ENCODE assay signal across 15 cellular contexts in genomic region chr5:37198842-37199241, GRCh38. TPM values are rescaled to one million over a fixed set of nuclear protein-coding genes. Genes with fewer than 3 reads are reported as not detected.
DNase-seq lines count a peak whose midpoint lies in the region; ATAC-seq and TF ChIP-seq lines count a peak whose summit lies in the region.
"Had no signal": no experiment of that assay in that cellular context is flagged by ENCODE, and none has a peak within 500 bp of the region (broad histone marks: within the 10 kb centered on the region; RNA-seq: fewer than 3 reads in every experiment).

No MANE protein-coding gene starts in this region.

- WGBS in spleen, 5 donors, result 92 to 98% (median 93%) methylated on average over 2 of the region's 2 CpGs

- H3K9me3 ChIP-seq in CD4-positive, CD25-positive, alpha-beta regulatory T cell (ENCODE audit: control insufficient read depth in 2 of 2, low read length in 2 of 2), result no peaks in the 10 kb centered on the region
- H3K9me3 ChIP-seq in spleen (no peaks in the 10 kb centered on the region), MG63 (no peaks in the 10 kb centered on the region; the same call in 1 of the 2 replicates)
- H3K9me3 ChIP-seq: BLaER1 had no signal

- no peak for ATAC-seq in CD4-positive, CD25-positive, alpha-beta regulatory T cell (ENCODE audit: low read depth in 2 of 2)

- no peaks in the 10 kb centered on the region for H3K36me3 ChIP-seq in CD4-positive, CD25-positive, alpha-beta regulatory T cell (ENCODE audit: control insufficient read depth, insufficient read depth, low read length)
- peaks cover 0 to 39% (median 11%) of the 10 kb centered on the region in 6 donors for H3K36me3 ChIP-seq in spleen
- peaks cover 25% of the 10 kb centered on the region for H3K36me3 ChIP-seq in MG63

- peak overlapping the region in 3 of 4 donors; percentile 4 to 60 (median 22) for H3K4me3 Mint-ChIP-seq in CD4-positive, CD25-positive, alpha-beta regulatory T cell
- H3K4me3 Mint-ChIP-seq: mesothelial cell of epicardium had no signal

- intact Hi-C loops in posterior vena cava (cut with DNase I), result no loop called here
- intact Hi-C loops in spleen (cut with DNase I; ENCODE audit: low total_unique reads), result no loop called here

- H3K36me3 Mint-ChIP-seq in CD4-positive, CD25-positive, alpha-beta regulatory T cell, result no peaks in the 10 kb centered on the region

- peaks cover 11 to 21% (median 13%) of the 10 kb centered on the region in 4 donors for H3K4me1 Mint-ChIP-seq in CD4-positive, CD25-positive, alpha-beta regulatory T cell
- H3K4me1 Mint-ChIP-seq: mesothelial cell of epicardium had no signal

- no peak overlapping the region for H3K27ac ChIP-seq in CD4-positive, CD25-positive, alpha-beta regulatory T cell (ENCODE audit: insufficient read depth, low read length, poor library complexity, severe bottlenecking)
- H3K27ac ChIP-seq in spleen, result peak overlapping the region in 2 of 8 donors; percentile 73 to 82

- DNase-seq in A172 (ENCODE audit: low spot score) (peak; percentile 9), MV-4-11 (lab: John Stamatoyannopoulos, UW) (peak; percentile 48), fibroblast of the aortic adventitia (ENCODE audit: low read depth) (peak; percentile 46), posterior vena cava (ENCODE audit: low spot score) (no peak), spleen (no peak), MG63 (no peak)
- DNase-seq in CD4-positive, CD25-positive, alpha-beta regulatory T cell, result no peak
- DNase-seq: activated effector memory CD4-positive, alpha-beta T cell treated with Interleukin-2 at 50 U/mL for 16 hours; NCI-H2171 treated with DMSO at 0.1 percent for 48 hours; occipital lobe; stimulated activated CD4-positive, alpha-beta T cell treated with anti-CD3 and anti-CD28 coated beads, Interleukin-12 subunit alpha, Interleukin-12 subunit beta, amount 100 ng/mL, for 4 hours; substantia nigra had no signal

- no peaks in the 10 kb centered on the region for H3K27me3 Mint-ChIP-seq in CD4-positive, CD25-positive, alpha-beta regulatory T cell
- H3K27me3 Mint-ChIP-seq: activated CD4-positive, alpha-beta memory T cell treated with anti-CD3 and anti-CD28 coated beads for 36 hours had no signal

- TF ChIP-seq POLR2A in spleen (IDR thresholded peaks at IDR 0.05), result no peak

- peaks cover 0 to 2% (median 0%) of the 10 kb centered on the region in 7 donors for H3K9me3 Mint-ChIP-seq in CD4-positive, CD25-positive, alpha-beta regulatory T cell
- H3K9me3 Mint-ChIP-seq: activated CD4-positive, alpha-beta memory T cell treated with anti-CD3 and anti-CD28 coated beads for 36 hours; mesothelial cell of epicardium had no signal

- TF ChIP-seq CTCF in fibroblast of the aortic adventitia (IDR thresholded peaks at IDR 0.05; ENCODE audit: insufficient read depth, low read length), result no peak
- TF ChIP-seq CTCF in spleen (IDR thresholded peaks at IDR 0.05 in 8 of 11, conservative IDR thresholded peaks at IDR 0.05 in 3 of 11), result no peak

- H3K4me3 ChIP-seq in CD4-positive, CD25-positive, alpha-beta regulatory T cell (ENCODE audit: low read depth, low read length), result no peak overlapping the region
- H3K4me3 ChIP-seq in fibroblast of the aortic adventitia (ENCODE audit: low read depth, low read length) (no peak overlapping the region), spleen (no peak overlapping the region), MG63 (no peak overlapping the region)

- no peaks in the 10 kb centered on the region for H3K27me3 ChIP-seq in CD4-positive, CD25-positive, alpha-beta regulatory T cell (ENCODE audit: control insufficient read depth, insufficient read depth, low read length)
- H3K27me3 ChIP-seq in spleen (replicated peaks in 1 of 7), result no peaks in the 10 kb centered on the region
- H3K27me3 ChIP-seq in MG63, result no peaks in the 10 kb centered on the region
- H3K27me3 ChIP-seq: BLaER1 had no signal

- peaks cover 11% of the 10 kb centered on the region for H3K4me1 ChIP-seq in CD4-positive, CD25-positive, alpha-beta regulatory T cell (ENCODE audit: control insufficient read depth, insufficient read depth, low read length, poor library complexity, severe bottlenecking)
- H3K4me1 ChIP-seq in spleen, result peaks cover 5 to 21% (median 14%) of the 10 kb centered on the region in 6 donors

- peak overlapping the region in 1 of 3 donors; percentile 81 for H3K27ac Mint-ChIP-seq in CD4-positive, CD25-positive, alpha-beta regulatory T cell
- H3K27ac Mint-ChIP-seq: activated CD4-positive, alpha-beta memory T cell treated with anti-CD3 and anti-CD28 coated beads for 36 hours; mesothelial cell of epicardium had no signal

RNA-seq across cellular contexts. Expression of gene CPLANE1, which starts 50.3 kb away (rescaled TPM):
- total RNA-seq in A172 (2014; rRNA removed; shearing (Covaris generic)), result 22.5 and 24.6 TPM in 2 replicates
- total RNA-seq in CD4-positive, CD25-positive, alpha-beta regulatory T cell, result 2.8 TPM
- under 1 TPM; 0.18 to 1.00 (median 0.85) TPM for polyA plus RNA-seq in CD4-positive, CD25-positive, alpha-beta regulatory T cell
- 34.6 and 37.4 TPM in 2 replicates for total RNA-seq in fibroblast of the aortic adventitia (ENCODE audit: low replicate concordance)
- 10 to 100 TPM; 21.4 to 23.2 TPM for total RNA-seq in posterior vena cava
- total RNA-seq in spleen, result 10 to 100 TPM; 13.9 to 31.7 (median 22.6) TPM
- 1 to 10 TPM; 1.2 to 2.0 (median 1.6) TPM for polyA plus RNA-seq in spleen
- total RNA-seq in MG63 (2014; rRNA removed; shearing (Covaris generic); ENCODE audit: low replicate concordance), result 5.2 and 6.5 TPM in 2 replicates

Comparison
In these comparisons a context has a peak if more than half of its experiments do, and no peak if none do; other contexts are left out.
1. DNase-seq: peak in A172 (single experiment), MV-4-11 (single experiment) and fibroblast of the aortic adventitia (single experiment); none in CD4-positive, CD25-positive, alpha-beta regulatory T cell (0 of 3), posterior vena cava (single experiment), spleen (single experiment) and MG63 (single experiment).